1 cellular context compared by ENCODE assay signal in the genomic region with DNA sequence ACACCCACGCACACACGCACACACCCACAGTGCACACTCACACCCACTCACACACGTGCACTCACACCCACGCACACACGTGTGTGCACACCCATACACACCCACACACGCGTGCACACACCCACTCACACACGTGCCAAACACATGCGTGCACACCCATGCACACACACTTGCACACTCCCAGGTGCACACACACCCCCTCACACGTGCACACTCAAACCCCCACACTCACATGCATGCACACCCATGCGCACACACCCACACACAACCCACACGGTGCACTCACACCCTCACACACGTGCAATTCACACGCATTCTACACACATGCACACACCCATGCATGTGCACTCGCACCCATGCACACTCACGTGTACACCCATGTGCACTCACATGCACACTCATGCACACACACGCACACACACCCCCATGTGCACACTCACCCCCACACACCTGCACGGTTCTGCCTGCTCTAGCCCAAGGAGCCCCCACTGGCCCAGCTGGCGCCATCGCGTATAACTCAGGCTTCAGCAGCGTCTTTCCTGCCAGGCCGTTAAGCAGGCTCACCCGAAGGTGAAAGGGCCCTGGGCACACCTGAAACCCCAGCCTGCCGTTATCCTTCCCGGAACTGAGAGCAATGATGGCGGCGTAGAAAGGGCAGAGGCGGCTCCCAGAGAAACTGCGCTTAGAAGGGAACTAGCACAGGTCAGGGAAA.
TF ChIP-seq lines count a peak whose summit lies in the region.

No MANE protein-coding gene starts in this region.

TF ChIP-seq in IMR-90, 13 proteins besides CTCF, POLR2A, EP300 and RAD21:
- TF ChIP-seq FOS (IDR thresholded peaks at IDR 0.05; ENCODE audit: low read depth, low read length) (no peak), BHLHE40 (IDR thresholded peaks at IDR 0.05; ENCODE audit: low read depth, low read length) (no peak), RCOR1 (IDR thresholded peaks at IDR 0.05; ENCODE audit: insufficient replicate concordance, low read length) (no peak), RFX5 (IDR thresholded peaks at IDR 0.05; ENCODE audit: low read depth, low read length) (no peak), MXI1 (IDR thresholded peaks at IDR 0.05; ENCODE audit: borderline replicate concordance, low read depth, low read length) (no peak), MAFK (IDR thresholded peaks at IDR 0.05; ENCODE audit: low read depth, low read length) (no peak), SMC3 (IDR thresholded peaks at IDR 0.05; ENCODE audit: low read depth, low read length) (no peak), NFE2L2 (IDR thresholded peaks at IDR 0.05; ENCODE audit: low read depth, low read length) (no peak), MAZ (IDR thresholded peaks at IDR 0.05; ENCODE audit: borderline replicate concordance, low read depth, low read length) (no peak), CHD1 (IDR thresholded peaks at IDR 0.05; ENCODE audit: low read depth, low read length) (no peak), CEBPB (IDR thresholded peaks at IDR 0.05; ENCODE audit: low read depth, low read length) (no peak)
- TF ChIP-seq, protein P1, sequence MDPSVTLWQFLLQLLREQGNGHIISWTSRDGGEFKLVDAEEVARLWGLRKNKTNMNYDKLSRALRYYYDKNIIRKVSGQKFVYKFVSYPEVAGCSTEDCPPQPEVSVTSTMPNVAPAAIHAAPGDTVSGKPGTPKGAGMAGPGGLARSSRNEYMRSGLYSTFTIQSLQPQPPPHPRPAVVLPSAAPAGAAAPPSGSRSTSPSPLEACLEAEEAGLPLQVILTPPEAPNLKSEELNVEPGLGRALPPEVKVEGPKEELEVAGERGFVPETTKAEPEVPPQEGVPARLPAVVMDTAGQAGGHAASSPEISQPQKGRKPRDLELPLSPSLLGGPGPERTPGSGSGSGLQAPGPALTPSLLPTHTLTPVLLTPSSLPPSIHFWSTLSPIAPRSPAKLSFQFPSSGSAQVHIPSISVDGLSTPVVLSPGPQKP (IDR thresholded peaks at IDR 0.05; ENCODE audit: borderline replicate concordance, low read depth, low read length), result no peak
- TF ChIP-seq, protein P2, sequence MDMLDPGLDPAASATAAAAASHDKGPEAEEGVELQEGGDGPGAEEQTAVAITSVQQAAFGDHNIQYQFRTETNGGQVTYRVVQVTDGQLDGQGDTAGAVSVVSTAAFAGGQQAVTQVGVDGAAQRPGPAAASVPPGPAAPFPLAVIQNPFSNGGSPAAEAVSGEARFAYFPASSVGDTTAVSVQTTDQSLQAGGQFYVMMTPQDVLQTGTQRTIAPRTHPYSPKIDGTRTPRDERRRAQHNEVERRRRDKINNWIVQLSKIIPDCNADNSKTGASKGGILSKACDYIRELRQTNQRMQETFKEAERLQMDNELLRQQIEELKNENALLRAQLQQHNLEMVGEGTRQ (IDR thresholded peaks at IDR 0.05; ENCODE audit: low read depth, low read length), result no peak
